ENCODE assay signal across 22 cellular contexts in genomic region chr1:209732725-209733124, GRCh38. TPM values are rescaled to one million over a fixed set of nuclear protein-coding genes. Genes with fewer than 3 reads are reported as not detected.
"Had no signal": no experiment of that assay in that cellular context is flagged by ENCODE, and none has a peak within 500 bp of the region (broad histone marks: within the 10 kb centered on the region; RNA-seq: fewer than 3 reads in every experiment).

No MANE protein-coding gene starts in this region.

- H3K4me3 ChIP-seq: body of pancreas, gastroesophageal sphincter, heart left ventricle, lung, testis, upper lobe of left lung had no signal

- H3K27me3 ChIP-seq: body of pancreas, gastroesophageal sphincter, heart left ventricle, testis, upper lobe of left lung had no signal

- H3K9ac ChIP-seq: parathyroid adenoma had no signal

- H3K79me2 ChIP-seq: parathyroid adenoma had no signal

- DNase-seq: activated CD4-positive, alpha-beta T cell treated with anti-CD3 and anti-CD28 coated beads, Interleukin-2, amount 10 ng/mL, durations not matched to agents 7 days and 5 days; activated CD4-positive, CD25-positive, alpha-beta regulatory T cell; activated CD8-positive, alpha-beta memory T cell treated with anti-CD3 and anti-CD28 coated beads for 24 hours; activated CD8-positive, alpha-beta memory T cell treated with anti-CD3 and anti-CD28 coated beads, Interleukin-2, amount 50 U/mL, for 48 hours; activated gamma-delta T cell treated with Interleukin-2 at 50 U/mL for 16 hours; activated naive CD8-positive, alpha-beta T cell treated with anti-CD3 and anti-CD28 coated beads for 36 hours; activated T-cell treated with anti-CD3 and anti-CD28 coated beads, Interleukin-2, amount 50 U/mL, for 48 hours; body of pancreas; central memory CD4-positive, alpha-beta T cell; cortex of kidney; effector CD4-positive, alpha-beta T cell; heart left ventricle; stimulated activated naive CD8-positive, alpha-beta T cell treated with anti-CD3 and anti-CD28 coated beads, Interleukin-15, amount 100 ng/mL, for 72 hours; T1000; testis; upper lobe of left lung had no signal

- H3K9me3 ChIP-seq: body of pancreas, gastroesophageal sphincter, heart left ventricle, neutrophil, testis, upper lobe of left lung had no signal

- ATAC-seq: body of pancreas; natural killer cell treated with Interleukin-12 subunit alpha and Interleukin-12 subunit beta and Interleukin-15 and Interleukin-18, amount 100 ng/mL, for 72 hours; stimulated activated naive CD8-positive, alpha-beta T cell treated with anti-CD3 and anti-CD28 coated beads, Interleukin-15, amount 100 ng/mL, for 72 hours had no signal

- H3K27ac ChIP-seq: body of pancreas, gastroesophageal sphincter, neutrophil, parathyroid adenoma, testis, upper lobe of left lung had no signal

- H2AFZ ChIP-seq: parathyroid adenoma had no signal

- H3K36me3 ChIP-seq: gastroesophageal sphincter, heart left ventricle, neutrophil, upper lobe of left lung had no signal

- H3K4me1 ChIP-seq: body of pancreas, parathyroid adenoma, upper lobe of left lung had no signal

RNA-seq across cellular contexts. Expression of gene HSD11B1, which starts 28.1 kb away (rescaled TPM):
- total RNA-seq: mesothelial cell of epicardium had no signal
